In genomic region chr1:155061381-155062150, GRCh38 we compare ENCODE assay signal across 8 cellular contexts. TPM values are rescaled to one million over a fixed set of nuclear protein-coding genes. Genes with fewer than 3 reads are reported as not detected.
DNase-seq lines count a peak whose midpoint lies in the region; ATAC-seq, FAIRE-seq and TF ChIP-seq lines count a peak whose summit lies in the region.

No MANE protein-coding gene starts in this region.

- H3K9me1 ChIP-seq in IMR-90 (ENCODE audit: insufficient read depth, low read length): peaks cover 3% of the 10 kb centered on the region; the same call in 1 of the 2 replicates

- peaks cover 0 to 15% of the 10 kb centered on the region in 2 experiments; a peak in 2 of 4 replicates for H3K79me2 ChIP-seq in H1 (ENCODE audit: control insufficient read depth in 1 of 2, insufficient read depth in 2 of 2, low read length in 2 of 2)

- no peak overlapping the region for H3K9ac ChIP-seq in IMR-90 (ENCODE audit: low read depth, low read length)
- H3K9ac ChIP-seq in H1 (replicated peaks in 1 of 4; ENCODE audit: extremely low read depth in 1 of 4, low read depth in 3 of 4, low read length in 3 of 4): no peak overlapping the region

- no peak for TF ChIP-seq EP300 in H1 (IDR thresholded peaks at IDR 0.05; ENCODE audit: borderline replicate concordance in 1 of 2, low read depth in 2 of 2, low read length in 2 of 2)

- H2AK5ac ChIP-seq in IMR-90 (ENCODE audit: low read depth, low read length): no peak overlapping the region
- H2AK5ac ChIP-seq in H1 (ENCODE audit: low read depth, low read length): no peak overlapping the region

- BruUV-seq in IMR-90 (replicated peaks; lab: Mats Ljungman, UMichigan): no TSS peak

- H3K27ac ChIP-seq in IMR-90 (ENCODE audit: insufficient read depth, low read length): no peak overlapping the region
- H3K27ac ChIP-seq in H1 (ENCODE audit: low read depth, low read length): no peak overlapping the region

- H2BK15ac ChIP-seq in IMR-90 (ENCODE audit: low read depth, low read length) (no peak overlapping the region), H1 (ENCODE audit: low read length) (no peak overlapping the region; the same call in 1 of the 2 replicates)

- CTCF ChIA-PET in IMR-90 (lab: Yijun Ruan, JAX): interaction anchor here (0.6 to 1.5 kb wide), 6 partner anchors 12 to 154 kb away, joined by 3 to 12 read pairs (median 4); no protein-coding TSS in a partner anchor
- CTCF ChIA-PET in H1 (lab: Charles Lee; ENCODE audit: partially characterized antibody): interaction anchor here (0.6 to 33.9 kb wide), 48 partner anchors 3 to 655 kb away, joined by 3 to 907 read pairs (median 4); partner anchors contain the start of genes ADAM15, DCST1, DCST2 and EFNA3

- H3K4me1 ChIP-seq in IMR-90 (ENCODE audit: control insufficient read depth, insufficient read depth, low read length): peaks cover 4% of the 10 kb centered on the region; the same call in 1 of the 2 replicates
- peaks cover 0 to 19% (median 6%) of the 10 kb centered on the region in 4 experiments; a peak in 5 of 7 replicates for H3K4me1 ChIP-seq in H1 (replicated peaks in 1 of 4; ENCODE audit: control insufficient read depth in 3 of 4, insufficient read depth in 4 of 4, low read length in 3 of 4)
- peaks cover 28% of the 10 kb centered on the region for H3K4me1 ChIP-seq in mucosa of descending colon (ENCODE audit: low read depth)

- no peak overlapping the region for H3K4ac ChIP-seq in IMR-90 (ENCODE audit: low read depth, low read length)
- no peak overlapping the region for H3K4ac ChIP-seq in H1 (replicated peaks; ENCODE audit: insufficient read length, low read depth, low read length)

- H2BK5ac ChIP-seq in IMR-90 (ENCODE audit: low read depth, low read length, poor library complexity, severe bottlenecking) (no peak overlapping the region), H1 (ENCODE audit: low read depth, low read length) (0 out of 2 replicates have a peak overlapping the region, but pooled peaks have one; percentile 28)

- intact Hi-C loops in IMR-90 (cut with micrococcal nuclease): loop anchor here (2.0 to 5.0 kb wide), 2 partner anchors 104 to 503 kb away; partner anchors contain the start of genes PBXIP1 and UBE2Q1
- intact Hi-C loops in mucosa of descending colon (cut with DNase I, micrococcal nuclease): no loop called here

- DNase-seq in A172 (ENCODE audit: low spot score): peak; percentile 92
- peak; percentile 78 for DNase-seq in IMR-90
- DNase-seq in NOMO-1 treated with DMSO at 0.1 percent for 48 hours (lab: John Stamatoyannopoulos, UW; ENCODE audit: unreplicated experiment): peak; percentile 68
- peak; percentile 85 to 95 for DNase-seq in activated CD8-positive, alpha-beta memory T cell treated with anti-CD3 and anti-CD28 coated beads for 4 hours (ENCODE audit: low read depth in 2 of 2)
- DNase-seq in H1 (ENCODE audit: low read depth in 1 of 2, low spot score in 2 of 2): peak in 1 of 2 experiments; percentile 100
- peak; percentile 92 to 96 (median 96) for DNase-seq in mucosa of descending colon
- DNase-seq in stimulated activated CD8-positive, alpha-beta memory T cell treated with anti-CD3 and anti-CD28 coated beads, Interleukin-4, amount 100 ng/mL, for 24 hours (ENCODE audit: low read depth): peak; percentile 91

- H3K27me3 ChIP-seq in IMR-90 (ENCODE audit: control insufficient read depth, insufficient read depth, low read length) (no peaks in the 10 kb centered on the region), H1 (replicated peaks in 1 of 4; ENCODE audit: control insufficient read depth in 3 of 4, extremely low read depth in 1 of 4, insufficient read depth in 3 of 4, low read length in 3 of 4) (peaks cover 0 to 4% (median 1%) of the 10 kb centered on the region in 4 experiments; a peak in 2 of 7 replicates)

- TF ChIP-seq POLR2A in IMR-90 (IDR thresholded peaks at IDR 0.05; ENCODE audit: low read depth, low read length) (peak; percentile 57), H1 (IDR thresholded peaks at IDR 0.05; ENCODE audit: control extremely low read depth in 1 of 2, low read depth in 2 of 2, low read length in 2 of 2) (no peak)

- no peak overlapping the region for H4K5ac ChIP-seq in IMR-90 (ENCODE audit: low read depth, low read length)
- H4K5ac ChIP-seq in H1 (ENCODE audit: insufficient read length, low read depth, low read length): no peak overlapping the region

- peak overlapping the region; percentile 81 for H2AFZ ChIP-seq in IMR-90 (replicated peaks; ENCODE audit: low read length, poor library complexity)
- H2AFZ ChIP-seq in H1 (ENCODE audit: low read length): no peak overlapping the region

- no peak overlapping the region for H2BK20ac ChIP-seq in IMR-90 (ENCODE audit: low read depth, low read length)
- no peak overlapping the region for H2BK20ac ChIP-seq in H1 (ENCODE audit: low read length)

- H3K36me3 ChIP-seq in IMR-90 (ENCODE audit: control insufficient read depth, insufficient read depth, low read length) (peaks cover 11% of the 10 kb centered on the region), H1 (ENCODE audit: control insufficient read depth in 2 of 4, insufficient read depth in 4 of 4, low read length in 3 of 4) (peaks cover 0 to 2% (median 0%) of the 10 kb centered on the region in 4 experiments; a peak in 2 of 8 replicates), mucosa of descending colon (ENCODE audit: low read depth) (no peaks in the 10 kb centered on the region)

- H4K91ac ChIP-seq in IMR-90 (ENCODE audit: insufficient read depth, low read depth, low read length): no peak overlapping the region
- no peak overlapping the region for H4K91ac ChIP-seq in H1 (replicated peaks; ENCODE audit: insufficient read length, low read length)

- peak; percentile 97 for TF ChIP-seq RAD21 in IMR-90 (IDR thresholded peaks at IDR 0.05; ENCODE audit: low read length)
- TF ChIP-seq RAD21 in H1 (IDR thresholded peaks at IDR 0.05 in 1 of 2, conservative IDR thresholded peaks at IDR 0.05 in 1 of 2; ENCODE audit: low read depth in 2 of 2, low read length in 2 of 2): peak; percentile 98 to 99

- peak; percentile 72 for FAIRE-seq in H1 (lab: Jason Lieb, UNC)

- TF ChIP-seq CTCF in IMR-90 (conservative IDR thresholded peaks at IDR 0.05; ENCODE audit: low read depth, low read length) (peak; percentile 97), H1 (IDR thresholded peaks at IDR 0.05; ENCODE audit: control extremely low read depth in 1 of 3, insufficient read depth in 1 of 3, low read depth in 1 of 3, low read length in 3 of 3) (peak in 2 of 3 experiments; percentile 98 to 100; a peak in 3 of 4 replicates), mucosa of descending colon (IDR thresholded peaks at IDR 0.05) (peak; percentile 99)

- H3K9me3 ChIP-seq in IMR-90 (ENCODE audit: control insufficient read depth, insufficient read depth, low read length) (no peaks in the 10 kb centered on the region), H1 (ENCODE audit: insufficient read depth in 2 of 2, low read depth in 1 of 2, low read length in 1 of 2) (no peaks in the 10 kb centered on the region), mucosa of descending colon (no peaks in the 10 kb centered on the region)

- H3K4me2 ChIP-seq in IMR-90 (ENCODE audit: low read depth, low read length) (no peak overlapping the region), H1 (ENCODE audit: insufficient read depth in 1 of 2, low read depth in 2 of 2, low read length in 2 of 2) (peak overlapping the region; percentile 68 to 97)

- 70% methylated on average over 4 of the region's 21 CpGs; no CpG with 5 or more reads in 1 of the 2 experiments for WGBS in IMR-90 (ENCODE audit: extremely low coverage in 2 of 2, insufficient read length in 1 of 2), 2 experiments
- WGBS in H1 (ENCODE audit: extremely low coverage in 1 of 2, insufficient coverage in 1 of 2, insufficient read length in 1 of 2, insufficient replicate concordance in 2 of 2, low coverage in 1 of 2, low lambda C conversion rate in 2 of 2, missing lambda C conversion rate in 1 of 2), 2 experiments: 29% methylated on average over 12 of the region's 21 CpGs; no CpG with 5 or more reads in 1 of the 2 experiments

- no peak overlapping the region for H3K14ac ChIP-seq in IMR-90 (replicated peaks; ENCODE audit: low read depth, low read length)
- H3K14ac ChIP-seq in H1 (ENCODE audit: insufficient read length): no peak overlapping the region

- H4K8ac ChIP-seq in IMR-90 (ENCODE audit: low read depth in 2 of 2, low read length in 2 of 2) (no peak overlapping the region), H1 (ENCODE audit: extremely low read depth, insufficient read depth, low read length) (no peak overlapping the region)

- H2BK120ac ChIP-seq in IMR-90 (ENCODE audit: low read depth, low read length) (no peak overlapping the region), H1 (replicated peaks; ENCODE audit: low read depth, low read length) (no peak overlapping the region)

- H3K18ac ChIP-seq in IMR-90 (ENCODE audit: low read depth, low read length) (no peak overlapping the region), H1 (ENCODE audit: extremely low read depth, low read length) (no peak overlapping the region)

- dilution Hi-C loops in IMR-90 (cut with HindIII; ENCODE audit: low sequenced_read_pairs, unreplicated experiment): no loop called here

- H3K56ac ChIP-seq in IMR-90 (ENCODE audit: extremely low read depth, insufficient read depth, low read length): no peak overlapping the region
- no peak overlapping the region for H3K56ac ChIP-seq in H1 (replicated peaks; ENCODE audit: insufficient read length, low read depth, low read length)

- no peak overlapping the region for H3K23ac ChIP-seq in IMR-90 (ENCODE audit: low read depth, low read length)
- no peak overlapping the region for H3K23ac ChIP-seq in H1 (ENCODE audit: insufficient read length)

- H4K20me1 ChIP-seq in IMR-90 (ENCODE audit: insufficient read depth, low read length) (peaks cover 17% of the 10 kb centered on the region), H1 (replicated peaks in 1 of 2; ENCODE audit: control insufficient read depth in 1 of 2, insufficient read depth in 2 of 2, low read length in 2 of 2) (peaks cover 2 to 13% of the 10 kb centered on the region in 2 experiments)

- peak overlapping the region; percentile 76 for H2AK9ac ChIP-seq in IMR-90 (replicated peaks; ENCODE audit: low read depth, low read length, poor library complexity)

- ATAC-seq in GM18511 (IDR thresholded peaks at IDR 0.05; ENCODE audit: unreplicated experiment) (peak; percentile 58), IMR-90 (ENCODE audit: low read depth) (peak; percentile 73), mucosa of descending colon (peak; percentile 59)

- POLR2A ChIA-PET in IMR-90 (lab: Charles Lee; ENCODE audit: unreplicated experiment): no interaction called here
- POLR2A ChIA-PET in H1 (lab: Charles Lee; ENCODE audit: partially characterized antibody): interaction anchor here (0.7 to 4.6 kb wide), 10 partner anchors 9 to 78 kb away, joined by 3 to 21 read pairs (median 4); partner anchors contain the start of genes ADAM15, FLAD1 and LENEP

- H3K79me1 ChIP-seq in IMR-90 (ENCODE audit: low read depth in 1 of 2, low read length in 2 of 2): peaks cover 10 to 17% of the 10 kb centered on the region in 2 experiments
- H3K79me1 ChIP-seq in H1 (ENCODE audit: low read depth, low read length): no peaks in the 10 kb centered on the region

- no peak overlapping the region for H2BK12ac ChIP-seq in H1 (ENCODE audit: low read depth, low read length)

- in situ Hi-C loops in IMR-90 (cut with MboI; ENCODE audit: low sequenced_read_pairs): no loop called here

- H3K23me2 ChIP-seq in H1 (ENCODE audit: low read depth, low read length): peaks cover 15% of the 10 kb centered on the region

- H3K4me3 ChIP-seq in IMR-90 (ENCODE audit: insufficient read depth, low read depth, low read length) (no peak overlapping the region), H1 (ENCODE audit: extremely low read depth in 1 of 4, insufficient read depth in 2 of 4, low read depth in 3 of 4, low read length in 4 of 4) (peak overlapping the region in 3 of 4 experiments; percentile 22 to 85 (median 83); a peak in 5 of 8 replicates), mucosa of descending colon (no peak overlapping the region)

RNA-seq across cellular contexts. Expression of gene EFNA4, which starts 2.0 kb away (rescaled TPM):
- 20.3 and 21.7 TPM in 2 replicates for total RNA-seq in A172 (2014; rRNA removed; shearing (Covaris generic))
- total RNA-seq in IMR-90 (2012; rRNA removed) (3.3 and 3.8 TPM in 2 replicates), mucosa of descending colon (10 to 100 TPM; 12.3 to 27.2 (median 26.4) TPM)
- polyA plus RNA-seq in IMR-90 (2012; rRNA removed) (11.8 and 16.3 TPM in 2 replicates), H1 (2011; rRNA removed) (23.2 and 23.9 TPM in 2 replicates)
- 11.9 and 15.9 TPM in 2 replicates for polyA plus RNA-seq in IMR-90 (2012; cell fraction: cytosol; rRNA removed)
- 7.3 and 9.8 TPM in 2 replicates for polyA plus RNA-seq in IMR-90 (2012; cell fraction: nucleus; rRNA removed; ENCODE audit: low replicate concordance)
- total RNA-seq in H1 (2021; fragmentation: NEBNext Ultra II Directional; extraction: Animal tissue kit (Norgen Biotek cat#: 25700)): 18.5 and 21.9 TPM in 2 replicates
- polyA plus RNA-seq in H1 (2011; cell fraction: cytosol; rRNA removed): 21.9 TPM
- 30.6 TPM for polyA plus RNA-seq in H1 (2011; cell fraction: nucleus; rRNA removed)
- 19.2 to 24.8 TPM (median 23.5 TPM) in 4 replicates for polyA plus RNA-seq in H1 (2012, experiment 1 of 2)
- polyA plus RNA-seq in H1 (2012, experiment 2 of 2): 37.0 TPM
- polyA plus RNA-seq in H1 (2013, experiment 1 of 2): 27.7 TPM
- 31.5 TPM for polyA plus RNA-seq in H1 (2013, experiment 2 of 2)
- polyA minus RNA-seq in H1 (2011; rRNA and poly(A)+ RNA removed): 13.4 and 16.4 TPM in 2 replicates
- polyA minus RNA-seq in H1 (2011; cell fraction: cytosol; rRNA and poly(A)+ RNA removed): 10.6 TPM
- 8.8 TPM for polyA minus RNA-seq in H1 (2011; cell fraction: nucleus; rRNA and poly(A)+ RNA removed)

RNA-seq across cellular contexts. Expression of gene ADAM15, which starts 10.4 kb away (rescaled TPM):
- total RNA-seq in A172 (2014; rRNA removed; shearing (Covaris generic)): 144 and 154 TPM in 2 replicates
- 25.6 and 29.7 TPM in 2 replicates for total RNA-seq in IMR-90 (2012; rRNA removed)
- 52.4 and 65.6 TPM in 2 replicates for polyA plus RNA-seq in IMR-90 (2012; rRNA removed)
- 37.6 and 68.1 TPM in 2 replicates for polyA plus RNA-seq in IMR-90 (2012; cell fraction: cytosol; rRNA removed)
- polyA plus RNA-seq in IMR-90 (2012; cell fraction: nucleus; rRNA removed; ENCODE audit: low replicate concordance): 71.0 and 198 TPM in 2 replicates
- total RNA-seq in H1 (2021; fragmentation: NEBNext Ultra II Directional; extraction: Animal tissue kit (Norgen Biotek cat#: 25700)): 32.2 and 32.9 TPM in 2 replicates
- 37.6 and 51.2 TPM in 2 replicates for polyA plus RNA-seq in H1 (2011; rRNA removed)
- polyA plus RNA-seq in H1 (2011; cell fraction: cytosol; rRNA removed): 30.7 TPM
- 105 TPM for polyA plus RNA-seq in H1 (2011; cell fraction: nucleus; rRNA removed)
- 19.9 to 42.2 TPM (median 37.8 TPM) in 4 replicates for polyA plus RNA-seq in H1 (2012, experiment 1 of 2)
- polyA plus RNA-seq in H1 (2012, experiment 2 of 2): 40.9 TPM
- polyA plus RNA-seq in H1 (2013, experiment 1 of 2): 29.2 TPM
- polyA plus RNA-seq in H1 (2013, experiment 2 of 2): 29.2 TPM
- polyA minus RNA-seq in H1 (2011; rRNA and poly(A)+ RNA removed): 40.1 and 41.1 TPM in 2 replicates
- 45.4 TPM for polyA minus RNA-seq in H1 (2011; cell fraction: cytosol; rRNA and poly(A)+ RNA removed)
- 30.4 TPM for polyA minus RNA-seq in H1 (2011; cell fraction: nucleus; rRNA and poly(A)+ RNA removed)
- 100 to 1,000 TPM in 1 of 3 donors, 10 to 100 TPM in 2; 71.8 to 148 (median 79.7) TPM for total RNA-seq in mucosa of descending colon

RNA-seq across cellular contexts. Expression of gene EFNA3, which starts 17.1 kb away (rescaled TPM):
- total RNA-seq in A172 (2014; rRNA removed; shearing (Covaris generic)): 1.5 and 2.5 TPM in 2 replicates
- total RNA-seq in IMR-90 (2012; rRNA removed): 0.56 and 0.72 TPM in 2 replicates
- 1.6 TPM in 2 replicates for polyA plus RNA-seq in IMR-90 (2012; rRNA removed)
- 0.75 and 1.8 TPM in 2 replicates for polyA plus RNA-seq in IMR-90 (2012; cell fraction: cytosol; rRNA removed)
- polyA plus RNA-seq in IMR-90 (2012; cell fraction: nucleus; rRNA removed; ENCODE audit: low replicate concordance): 1.4 and 1.5 TPM in 2 replicates
- total RNA-seq in H1 (2021; fragmentation: NEBNext Ultra II Directional; extraction: Animal tissue kit (Norgen Biotek cat#: 25700)): 10.8 and 11.6 TPM in 2 replicates
- polyA plus RNA-seq in H1 (2011; rRNA removed): 13.8 and 18.7 TPM in 2 replicates
- 9.6 TPM for polyA plus RNA-seq in H1 (2011; cell fraction: cytosol; rRNA removed)
- polyA plus RNA-seq in H1 (2011; cell fraction: nucleus; rRNA removed): 14.5 TPM
- 7.9 to 16.6 TPM (median 13.5 TPM) in 4 replicates for polyA plus RNA-seq in H1 (2012, experiment 1 of 2)
- 13.4 TPM for polyA plus RNA-seq in H1 (2012, experiment 2 of 2)
- polyA plus RNA-seq in H1 (2013, experiment 1 of 2): 11.6 TPM
- 10.9 TPM for polyA plus RNA-seq in H1 (2013, experiment 2 of 2)
- polyA minus RNA-seq in H1 (2011; rRNA and poly(A)+ RNA removed): 5.2 and 7.7 TPM in 2 replicates
- polyA minus RNA-seq in H1 (2011; cell fraction: cytosol; rRNA and poly(A)+ RNA removed): 2.1 TPM
- 5.4 TPM for polyA minus RNA-seq in H1 (2011; cell fraction: nucleus; rRNA and poly(A)+ RNA removed)
- total RNA-seq in mucosa of descending colon: 10 to 100 TPM in 1 of 3 donors, 1 to 10 TPM in 2; 2.1 to 17.4 (median 5.6) TPM

RNA-seq across cellular contexts. Expression of gene DCST1, which starts 27.9 kb away (rescaled TPM):
- total RNA-seq in A172 (2014; rRNA removed; shearing (Covaris generic)): not detected in 2 replicates
- total RNA-seq in IMR-90 (2012; rRNA removed) (not detected in 2 replicates), mucosa of descending colon (under 1 TPM in 2 of 3 donors, not detected in 1; 0.19 to 0.20 TPM)
- polyA plus RNA-seq in IMR-90 (2012; rRNA removed) (not detected in 2 replicates), H1 (2011; rRNA removed) (0.03 TPM in 1 of 2 replicates, not detected in the other)
- polyA plus RNA-seq in IMR-90 (2012; cell fraction: cytosol; rRNA removed): not detected in 2 replicates
- polyA plus RNA-seq in IMR-90 (2012; cell fraction: nucleus; rRNA removed; ENCODE audit: low replicate concordance): 0.03 TPM in 1 of 2 replicates, not detected in the other
- total RNA-seq in H1 (2021; fragmentation: NEBNext Ultra II Directional; extraction: Animal tissue kit (Norgen Biotek cat#: 25700)): not detected in 2 replicates
- not detected for polyA plus RNA-seq in H1 (2011; cell fraction: cytosol; rRNA removed)
- polyA plus RNA-seq in H1 (2011; cell fraction: nucleus; rRNA removed): 0.24 TPM
- polyA plus RNA-seq in H1 (2012, experiment 1 of 2): 0.08 TPM in 1 of 4 replicates, not detected in the others
- polyA plus RNA-seq in H1 (2012, experiment 2 of 2): not detected
- 0.06 TPM for polyA plus RNA-seq in H1 (2013, experiment 1 of 2)
- polyA plus RNA-seq in H1 (2013, experiment 2 of 2): not detected
- polyA minus RNA-seq in H1 (2011; rRNA and poly(A)+ RNA removed): not detected in 2 replicates
- polyA minus RNA-seq in H1 (2011; cell fraction: cytosol; rRNA and poly(A)+ RNA removed): not detected
- not detected for polyA minus RNA-seq in H1 (2011; cell fraction: nucleus; rRNA and poly(A)+ RNA removed)

RNA-seq across cellular contexts. Expression of gene DCST2, which starts 28.0 kb away (rescaled TPM):
- total RNA-seq in A172 (2014; rRNA removed; shearing (Covaris generic)): 0.90 TPM in 1 of 2 replicates, not detected in the other
- total RNA-seq in IMR-90 (2012; rRNA removed) (not detected in 2 replicates), mucosa of descending colon (1 to 10 TPM; 1.7 to 3.3 (median 2.3) TPM)
- polyA plus RNA-seq in IMR-90 (2012; rRNA removed) (0.14 and 0.30 TPM in 2 replicates), H1 (2011; rRNA removed) (1.7 and 2.1 TPM in 2 replicates)
- polyA plus RNA-seq in IMR-90 (2012; cell fraction: cytosol; rRNA removed): 0.04 and 0.19 TPM in 2 replicates
- 2.9 TPM in 2 replicates for polyA plus RNA-seq in IMR-90 (2012; cell fraction: nucleus; rRNA removed; ENCODE audit: low replicate concordance)
- 0.43 TPM in 1 of 2 replicates, not detected in the other for total RNA-seq in H1 (2021; fragmentation: NEBNext Ultra II Directional; extraction: Animal tissue kit (Norgen Biotek cat#: 25700))
- polyA plus RNA-seq in H1 (2011; cell fraction: cytosol; rRNA removed): 1.9 TPM
- polyA plus RNA-seq in H1 (2011; cell fraction: nucleus; rRNA removed): 10.2 TPM
- polyA plus RNA-seq in H1 (2012, experiment 1 of 2): 0.26 to 1.0 TPM (median 0.74 TPM) in 4 replicates
- 0.13 TPM for polyA plus RNA-seq in H1 (2012, experiment 2 of 2)
- 0.53 TPM for polyA plus RNA-seq in H1 (2013, experiment 1 of 2)
- 0.26 TPM for polyA plus RNA-seq in H1 (2013, experiment 2 of 2)
- 0.07 and 1.6 TPM in 2 replicates for polyA minus RNA-seq in H1 (2011; rRNA and poly(A)+ RNA removed)
- not detected for polyA minus RNA-seq in H1 (2011; cell fraction: cytosol; rRNA and poly(A)+ RNA removed)
- polyA minus RNA-seq in H1 (2011; cell fraction: nucleus; rRNA and poly(A)+ RNA removed): 0.30 TPM

Comparison
In these comparisons a context has a peak if more than half of its experiments do, and no peak if none do; other contexts are left out.
1. H3K4me3 ChIP-seq: peak in H1 (3 of 4); none in IMR-90 (single experiment) and mucosa of descending colon (single experiment).
2. Peak in every context shown above with its lines, with median percentiles within 50 percentile points of each other: ATAC-seq and CTCF ChIP-seq.